In genomic region chr9:127920794-127921193, GRCh38 we compare ENCODE assay signal across 14 cellular contexts. TPM values are rescaled to one million over a fixed set of nuclear protein-coding genes. Genes with fewer than 3 reads are reported as not detected.
A peak's percentile ranks its signal among the peaks of the same experiment; 100 is the strongest.
DNase-seq lines count a peak whose midpoint lies in the region; ATAC-seq and TF ChIP-seq lines count a peak whose summit lies in the region.
"Had no signal": no experiment of that assay in that cellular context is flagged by ENCODE, and none has a peak within 500 bp of the region (broad histone marks: within the 10 kb centered on the region; RNA-seq: fewer than 3 reads in every experiment).

No MANE protein-coding gene starts in this region.

- peaks cover 8% of the 10 kb centered on the region; the same call in 1 of the 2 replicates for H3K36me3 ChIP-seq in OCI-LY7 (ENCODE audit: insufficient read depth, low read length)
- H3K36me3 ChIP-seq in mesenchymal stem cell (ENCODE audit: control insufficient read depth in 1 of 2, insufficient read depth in 2 of 2, low read depth in 1 of 2, low read length in 2 of 2), result peaks cover 2 to 4% of the 10 kb centered on the region in 2 experiments
- H3K36me3 ChIP-seq in testis (ENCODE audit: low read depth, missing control alignments), result no peaks in the 10 kb centered on the region
- H3K36me3 ChIP-seq: gastroesophageal sphincter had no signal

- DNase-seq in activated CD4-positive, alpha-beta T cell treated with anti-CD3 and anti-CD28 coated beads, Interleukin-2, amount 10 ng/mL, durations not matched to agents 24 days and 14 days, result no peak
- DNase-seq in activated CD4-positive, alpha-beta T cell treated with anti-CD3 and anti-CD28 coated beads for 36 hours, result no peak
- no peak for DNase-seq in OCI-LY7 (ENCODE audit: low spot score)
- DNase-seq in mesenchymal stem cell, result no peak
- no peak for DNase-seq in testis
- DNase-seq in SW 1271 (lab: John Stamatoyannopoulos, UW), result no peak
- DNase-seq: NCI-H187 had no signal

- no peak overlapping the region for H2BK15ac ChIP-seq in mesenchymal stem cell (ENCODE audit: low read depth, poor library complexity, severe bottlenecking)

- H3K18ac ChIP-seq in mesenchymal stem cell (ENCODE audit: low read depth in 1 of 2, low read length in 2 of 2), result peak overlapping the region in 1 of 2 experiments; percentile 54

- H2AFZ ChIP-seq in OCI-LY7 (ENCODE audit: low read length) (no peak overlapping the region), mesenchymal stem cell (ENCODE audit: low read depth, low read length) (no peak overlapping the region)
- H2AFZ ChIP-seq: GM23338 had no signal

- peaks cover 28% of the 10 kb centered on the region for H3K4me1 Mint-ChIP-seq in activated CD4-positive, alpha-beta T cell treated with anti-CD3 and anti-CD28 coated beads, Interleukin-2, amount 10 ng/mL, durations not matched to agents 24 days and 14 days
- peaks cover 38% of the 10 kb centered on the region for H3K4me1 Mint-ChIP-seq in activated CD4-positive, alpha-beta T cell treated with anti-CD3 and anti-CD28 coated beads for 36 hours

- ATAC-seq in activated CD4-positive, alpha-beta T cell treated with anti-CD3 and anti-CD28 coated beads for 36 hours, result no peak

- intact Hi-C loops in activated CD4-positive, alpha-beta T cell treated with anti-CD3 and anti-CD28 coated beads, Interleukin-2, amount 10 ng/mL, durations not matched to agents 24 days and 14 days (cut with micrococcal nuclease), result loop anchor here (1.0 to 5.0 kb wide), 3 partner anchors 53 to 330 kb away; partner anchors contain the start of gene TOR2A
- intact Hi-C loops in activated CD4-positive, alpha-beta T cell treated with anti-CD3 and anti-CD28 coated beads for 36 hours (cut with DNase I, micrococcal nuclease), result loop anchor here (1.0 to 10.0 kb wide), 6 partner anchors 48 to 416 kb away; partner anchors contain the start of genes TOR2A (in 2 of the 2) and CDK9 (in 1 of the 2)
- intact Hi-C loops in OCI-LY7 (cut with micrococcal nuclease; ENCODE audit: unreplicated experiment) (loop anchor here (2.0 to 10.0 kb wide), 2 partner anchors 186 to 416 kb away; partner anchors contain the start of gene TOR2A), testis (cut with DNase I; ENCODE audit: low total_unique reads) (no loop called here)

- no peaks in the 10 kb centered on the region for H3K9me2 ChIP-seq in OCI-LY7 (ENCODE audit: insufficient read depth, low read length)

- H3K9ac ChIP-seq in mesenchymal stem cell (ENCODE audit: low read length), result peak overlapping the region; percentile 71

- no peak for TF ChIP-seq POLR2A in testis (IDR thresholded peaks at IDR 0.05)

- no peak overlapping the region for H3K4me3 Mint-ChIP-seq in activated CD4-positive, alpha-beta T cell treated with anti-CD3 and anti-CD28 coated beads, Interleukin-2, amount 10 ng/mL, durations not matched to agents 24 days and 14 days
- no peak overlapping the region for H3K4me3 Mint-ChIP-seq in activated CD4-positive, alpha-beta T cell treated with anti-CD3 and anti-CD28 coated beads for 36 hours
- H3K4me3 Mint-ChIP-seq: GM23338, mesothelial cell of epicardium, WTC11 had no signal

- BruUV-seq in OCI-LY7 (replicated peaks; lab: Mats Ljungman, UMichigan), result no TSS peak

- no peak overlapping the region for H3K23ac ChIP-seq in mesenchymal stem cell (ENCODE audit: low read length in 2 of 2)

- H3K9me3 Mint-ChIP-seq in activated CD4-positive, alpha-beta T cell treated with anti-CD3 and anti-CD28 coated beads, Interleukin-2, amount 10 ng/mL, durations not matched to agents 24 days and 14 days, result no peaks in the 10 kb centered on the region
- no peaks in the 10 kb centered on the region for H3K9me3 Mint-ChIP-seq in activated CD4-positive, alpha-beta T cell treated with anti-CD3 and anti-CD28 coated beads for 36 hours (ENCODE audit: low read depth)
- H3K9me3 Mint-ChIP-seq: GM23338, mesothelial cell of epicardium, WTC11 had no signal

- no peak overlapping the region for H2BK120ac ChIP-seq in mesenchymal stem cell (ENCODE audit: low read depth, low read length)

- H4K20me1 ChIP-seq in OCI-LY7 (ENCODE audit: insufficient read depth, low read length), result no peaks in the 10 kb centered on the region

- peaks cover 16% of the 10 kb centered on the region for H3K27me3 Mint-ChIP-seq in activated CD4-positive, alpha-beta T cell treated with anti-CD3 and anti-CD28 coated beads, Interleukin-2, amount 10 ng/mL, durations not matched to agents 24 days and 14 days
- H3K27me3 Mint-ChIP-seq in activated CD4-positive, alpha-beta T cell treated with anti-CD3 and anti-CD28 coated beads for 36 hours, result peaks cover 5% of the 10 kb centered on the region

- CTCF ChIA-PET in activated CD4-positive, alpha-beta T cell treated with anti-CD3 and anti-CD28 coated beads for 36 hours (lab: Charles Lee), result interaction anchor here (0.6 to 5.2 kb wide), 32 partner anchors 8 to 1008 kb away, joined by 3 to 28 read pairs (median 4); partner anchors contain the start of genes CDK9, ENG, PIP5KL1 and PTRH1
- CTCF ChIA-PET in OCI-LY7 (lab: Charles Lee; ENCODE audit: unreplicated experiment), result interaction anchor here (0.5 to 1.4 kb wide), 3 partner anchors 10 to 39 kb away, joined by 3 to 5 read pairs (median 4); no protein-coding TSS in a partner anchor

- peaks cover 33% of the 10 kb centered on the region for H3K4me1 ChIP-seq in OCI-LY7 (ENCODE audit: insufficient read depth, low read length, poor library complexity, severe bottlenecking)
- H3K4me1 ChIP-seq in mesenchymal stem cell (ENCODE audit: control insufficient read depth, insufficient read depth, low read depth, low read length), result peaks cover 36% of the 10 kb centered on the region
- H3K4me1 ChIP-seq in testis, result peaks cover 4% of the 10 kb centered on the region

- H2BK5ac ChIP-seq in mesenchymal stem cell (ENCODE audit: low read depth, low read length, poor library complexity, severe bottlenecking), result no peak overlapping the region

- peak overlapping the region; percentile 41 to 79 for H2BK12ac ChIP-seq in mesenchymal stem cell (ENCODE audit: low read length in 2 of 2)

- H3K79me2 ChIP-seq in OCI-LY7 (ENCODE audit: insufficient read depth, low read depth, low read length), result peaks cover 9% of the 10 kb centered on the region; the same call in 1 of the 2 replicates

- no peak overlapping the region for H3K14ac ChIP-seq in mesenchymal stem cell (ENCODE audit: low read length in 2 of 2)

- H3K27ac Mint-ChIP-seq in activated CD4-positive, alpha-beta T cell treated with anti-CD3 and anti-CD28 coated beads, Interleukin-2, amount 10 ng/mL, durations not matched to agents 24 days and 14 days, result peak overlapping the region; percentile 10
- H3K27ac Mint-ChIP-seq in activated CD4-positive, alpha-beta T cell treated with anti-CD3 and anti-CD28 coated beads for 36 hours, result no peak overlapping the region
- H3K27ac Mint-ChIP-seq: GM23338, mesothelial cell of epicardium, WTC11 had no signal

- 0 out of 2 replicates have a peak, but pooled peaks have one; percentile 11 for TF ChIP-seq CTCF in OCI-LY7 (conservative IDR thresholded peaks at IDR 0.05; ENCODE audit: low read length)
- no peak for TF ChIP-seq CTCF in testis (IDR thresholded peaks at IDR 0.05)

- H4K8ac ChIP-seq in mesenchymal stem cell (ENCODE audit: low read length), result no peak overlapping the region

- H3K79me1 ChIP-seq in mesenchymal stem cell (replicated peaks; ENCODE audit: low read length, poor library complexity, severe bottlenecking), result peaks cover 9% of the 10 kb centered on the region

- WGBS in mesenchymal stem cell, result 87% methylated on average over 7 of the region's 7 CpGs
- 92% methylated on average over 7 of the region's 7 CpGs for WGBS in testis, 2 donors

- H3K27ac ChIP-seq in OCI-LY7 (ENCODE audit: low read depth, low read length, poor library complexity, severe bottlenecking), result no peak overlapping the region
- no peak overlapping the region for H3K27ac ChIP-seq in mesenchymal stem cell (ENCODE audit: low read length, poor library complexity, severe bottlenecking)
- H3K27ac ChIP-seq in testis, result no peak overlapping the region
- H3K27ac ChIP-seq: 22Rv1, psoas muscle, SK-N-MC had no signal

- H3K4me3 ChIP-seq in OCI-LY7 (ENCODE audit: low read depth, low read length, poor library complexity, severe bottlenecking), result no peak overlapping the region
- H3K4me3 ChIP-seq in mesenchymal stem cell (ENCODE audit: insufficient read depth in 1 of 2, low read depth in 1 of 2, low read length in 2 of 2), result no peak overlapping the region
- H3K4me3 ChIP-seq in testis, result no peak overlapping the region
- H3K4me3 ChIP-seq: SK-N-MC had no signal

- H3K36me3 Mint-ChIP-seq in activated CD4-positive, alpha-beta T cell treated with anti-CD3 and anti-CD28 coated beads, Interleukin-2, amount 10 ng/mL, durations not matched to agents 24 days and 14 days (ENCODE audit: low read depth), result peaks cover 1% of the 10 kb centered on the region
- H3K36me3 Mint-ChIP-seq in activated CD4-positive, alpha-beta T cell treated with anti-CD3 and anti-CD28 coated beads for 36 hours (ENCODE audit: low read depth), result no peaks in the 10 kb centered on the region
- H3K36me3 Mint-ChIP-seq: mesothelial cell of epicardium, WTC11 had no signal

- no peak overlapping the region for H3K4me2 ChIP-seq in OCI-LY7 (ENCODE audit: low read length)
- H3K4me2 ChIP-seq in mesenchymal stem cell (ENCODE audit: low read length, poor library complexity, severe bottlenecking), result no peak overlapping the region
- H3K4me2 ChIP-seq: GM23338 had no signal

- H3K9me3 ChIP-seq in OCI-LY7 (ENCODE audit: low read length) (no peaks in the 10 kb centered on the region), mesenchymal stem cell (ENCODE audit: control insufficient read depth, low read length) (no peaks in the 10 kb centered on the region), testis (no peaks in the 10 kb centered on the region)
- H3K9me3 ChIP-seq: gastroesophageal sphincter, psoas muscle had no signal

- peak overlapping the region; percentile 10 for H2AK5ac ChIP-seq in mesenchymal stem cell (ENCODE audit: low read length, severe bottlenecking)

- H3K27me3 ChIP-seq in mesenchymal stem cell (ENCODE audit: control insufficient read depth in 1 of 2, insufficient read depth in 1 of 2, low read length in 2 of 2) (no peaks in the 10 kb centered on the region), testis (no peaks in the 10 kb centered on the region)

- H3K4ac ChIP-seq in mesenchymal stem cell (ENCODE audit: low read depth in 1 of 2, low read length in 2 of 2), result no peak overlapping the region

- H4K91ac ChIP-seq in mesenchymal stem cell (ENCODE audit: low read length), result peak overlapping the region; percentile 18

- POLR2A ChIA-PET in activated CD4-positive, alpha-beta T cell treated with anti-CD3 and anti-CD28 coated beads for 36 hours (lab: Charles Lee), result no interaction called here
- POLR2A ChIA-PET in OCI-LY7 (lab: Charles Lee), result interaction anchor here (0.6 kb wide), 1 partner anchor 340 kb away, joined by 3 read pairs; no protein-coding TSS in a partner anchor

RNA-seq across cellular contexts. Expression of gene ST6GALNAC4, which starts 4.0 kb away (rescaled TPM):
- 28.0 and 28.3 TPM in 2 replicates for total RNA-seq in activated CD4-positive, alpha-beta T cell treated with anti-CD3 and anti-CD28 coated beads, Interleukin-2, amount 10 ng/mL, durations not matched to agents 24 days and 14 days
- 10 to 100 TPM; 14.9 to 20.7 TPM for total RNA-seq in activated CD4-positive, alpha-beta T cell treated with anti-CD3 and anti-CD28 coated beads for 36 hours
- 112 and 180 TPM in 2 replicates for total RNA-seq in OCI-LY7 (2014; rRNA removed; shearing (Covaris generic))
- 118 and 125 TPM in 2 replicates for total RNA-seq in OCI-LY7 (2022)
- polyA plus RNA-seq in mesenchymal stem cell (2013, experiment 1 of 2), result 32.1 TPM
- polyA plus RNA-seq in mesenchymal stem cell (2013, experiment 2 of 2), result 29.4 TPM
- 10 to 100 TPM; 18.8 to 24.7 TPM for total RNA-seq in testis
- 10.3 TPM for polyA plus RNA-seq in testis (ENCODE audit: insufficient read depth, low read depth, low replicate concordance)

RNA-seq across cellular contexts. Expression of gene PIP5KL1, which starts 9.8 kb away (rescaled TPM):
- total RNA-seq in activated CD4-positive, alpha-beta T cell treated with anti-CD3 and anti-CD28 coated beads, Interleukin-2, amount 10 ng/mL, durations not matched to agents 24 days and 14 days, result 0.89 and 0.90 TPM in 2 replicates
- total RNA-seq in activated CD4-positive, alpha-beta T cell treated with anti-CD3 and anti-CD28 coated beads for 36 hours, result 1 to 10 TPM; 1.9 to 2.8 TPM
- total RNA-seq in OCI-LY7 (2014; rRNA removed; shearing (Covaris generic)), result 0.59 and 0.95 TPM in 2 replicates
- 4.4 and 4.6 TPM in 2 replicates for total RNA-seq in OCI-LY7 (2022)
- polyA plus RNA-seq in mesenchymal stem cell (2013, experiment 1 of 2), result 2.0 TPM
- 1.8 TPM for polyA plus RNA-seq in mesenchymal stem cell (2013, experiment 2 of 2)
- total RNA-seq in testis, result 10 to 100 TPM in 1 of 2 donors, 1 to 10 TPM in 1; 8.4 to 10.2 TPM
- 3.9 TPM for polyA plus RNA-seq in testis (ENCODE audit: insufficient read depth, low read depth, low replicate concordance)

RNA-seq across cellular contexts. Expression of gene DPM2, which starts 16.9 kb away (rescaled TPM):
- 62.7 and 65.1 TPM in 2 replicates for total RNA-seq in activated CD4-positive, alpha-beta T cell treated with anti-CD3 and anti-CD28 coated beads, Interleukin-2, amount 10 ng/mL, durations not matched to agents 24 days and 14 days
- 10 to 100 TPM; 44.1 to 46.6 TPM for total RNA-seq in activated CD4-positive, alpha-beta T cell treated with anti-CD3 and anti-CD28 coated beads for 36 hours
- total RNA-seq in OCI-LY7 (2014; rRNA removed; shearing (Covaris generic)), result 31.6 and 49.7 TPM in 2 replicates
- total RNA-seq in OCI-LY7 (2022) (47.7 and 50.7 TPM in 2 replicates), testis (10 to 100 TPM; 33.5 to 36.4 TPM)
- 29.7 TPM for polyA plus RNA-seq in mesenchymal stem cell (2013, experiment 1 of 2)
- polyA plus RNA-seq in mesenchymal stem cell (2013, experiment 2 of 2), result 30.1 TPM
- polyA plus RNA-seq in testis (ENCODE audit: insufficient read depth, low read depth, low replicate concordance), result 46.6 TPM

RNA-seq across cellular contexts. Expression of gene ST6GALNAC6, which starts 21.4 kb away (rescaled TPM):
- total RNA-seq in activated CD4-positive, alpha-beta T cell treated with anti-CD3 and anti-CD28 coated beads, Interleukin-2, amount 10 ng/mL, durations not matched to agents 24 days and 14 days, result 53.3 and 61.2 TPM in 2 replicates
- 10 to 100 TPM; 46.3 to 63.3 TPM for total RNA-seq in activated CD4-positive, alpha-beta T cell treated with anti-CD3 and anti-CD28 coated beads for 36 hours
- 38.8 and 43.7 TPM in 2 replicates for total RNA-seq in OCI-LY7 (2014; rRNA removed; shearing (Covaris generic))
- total RNA-seq in OCI-LY7 (2022), result 51.3 and 52.7 TPM in 2 replicates
- 45.2 TPM for polyA plus RNA-seq in mesenchymal stem cell (2013, experiment 1 of 2)
- 45.9 TPM for polyA plus RNA-seq in mesenchymal stem cell (2013, experiment 2 of 2)
- 10 to 100 TPM; 46.3 to 70.3 TPM for total RNA-seq in testis
- polyA plus RNA-seq in testis (ENCODE audit: insufficient read depth, low read depth, low replicate concordance), result 43.0 TPM

RNA-seq across cellular contexts. Expression of gene AK1, which starts 43.3 kb away (rescaled TPM):
- 18.0 and 19.9 TPM in 2 replicates for total RNA-seq in activated CD4-positive, alpha-beta T cell treated with anti-CD3 and anti-CD28 coated beads, Interleukin-2, amount 10 ng/mL, durations not matched to agents 24 days and 14 days
- total RNA-seq in activated CD4-positive, alpha-beta T cell treated with anti-CD3 and anti-CD28 coated beads for 36 hours, result 10 to 100 TPM; 14.5 to 23.9 TPM
- total RNA-seq in OCI-LY7 (2014; rRNA removed; shearing (Covaris generic)), result 10.7 and 19.5 TPM in 2 replicates
- total RNA-seq in OCI-LY7 (2022) (21.6 and 22.6 TPM in 2 replicates), testis (100 to 1,000 TPM in 1 of 2 donors, 10 to 100 TPM in 1; 86.7 to 103 TPM)
- 127 TPM for polyA plus RNA-seq in mesenchymal stem cell (2013, experiment 1 of 2)
- 132 TPM for polyA plus RNA-seq in mesenchymal stem cell (2013, experiment 2 of 2)
- 154 TPM for polyA plus RNA-seq in testis (ENCODE audit: insufficient read depth, low read depth, low replicate concordance)
